In the genomic region with DNA sequence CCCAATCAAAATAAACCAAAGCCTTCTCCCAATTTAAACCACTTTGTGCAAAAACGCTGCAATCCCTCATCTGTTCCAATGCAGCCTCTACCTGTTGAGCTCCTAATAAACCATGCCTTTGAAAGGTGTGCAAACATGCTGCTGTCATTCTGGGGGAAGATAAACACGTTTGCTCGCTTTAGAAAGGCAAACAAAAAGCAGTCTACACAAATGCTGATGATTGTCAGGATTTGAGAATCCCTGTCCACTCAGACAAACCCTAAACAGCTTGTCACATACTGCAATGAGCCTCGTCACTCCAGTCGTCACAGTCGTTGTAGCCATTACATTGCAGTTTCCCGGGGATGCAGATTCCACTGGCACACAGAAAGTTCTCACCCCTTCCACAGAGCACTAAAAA, we compare ENCODE assay signal across 14 cellular contexts.
DNase-seq lines count a peak whose midpoint lies in the region; ATAC-seq, FAIRE-seq and TF ChIP-seq lines count a peak whose summit lies in the region.
"Had no signal": no experiment of that assay in that cellular context is flagged by ENCODE, and none has a peak within 500 bp of the region (broad histone marks: within the 10 kb centered on the region; RNA-seq: fewer than 3 reads in every experiment).

No MANE protein-coding gene starts in this region.

- H3K79me2 ChIP-seq in HepG2 (ENCODE audit: insufficient read depth, low read length): no peaks in the 10 kb centered on the region

- in situ Hi-C loops in HepG2 (cut with HindIII; ENCODE audit: extremely low pct_ligation_motif_present, low pct_unique_long_range_greater_than_20kb): no loop called here
- in situ Hi-C loops in transverse colon (cut with MboI; ENCODE audit: low pct_ligation_motif_present in 1 of 4, low pct_unique_long_range_greater_than_20kb in 1 of 4, low sequenced_read_pairs in 3 of 4): loop anchor here in 2 of 4 donors (10.0 to 25.0 kb wide), 3 partner anchors 145 to 252 kb away; partner anchors contain the start of gene CORIN (in 1 of the 2)

- POLR2A ChIA-PET in HepG2 (lab: Yijun Ruan, JAX) (no interaction called here), HEK293T (lab: Yijun Ruan, JAX) (no interaction called here)

- intact Hi-C loops in HepG2 (cut with micrococcal nuclease; ENCODE audit: unreplicated experiment): no loop called here
- intact Hi-C loops in right lobe of liver (cut with DNase I): no loop called here
- intact Hi-C loops in transverse colon (cut with DNase I; ENCODE audit: low total_unique reads): no loop called here

- FAIRE-seq in HepG2 (lab: Jason Lieb, UNC): no peak
- FAIRE-seq: A549, H1 had no signal

- no peak overlapping the region for H2AFZ ChIP-seq in HepG2 (ENCODE audit: low read length)

- DNase-seq in HepG2 (ENCODE audit: low spot score) (no peak), right lobe of liver (no peak), NCI-H1417 treated with DMSO at 0.1 percent for 48 hours (lab: John Stamatoyannopoulos, UW) (peak; percentile 45), NCI-H345 treated with DMSO at 0.1 percent for 48 hours (lab: John Stamatoyannopoulos, UW; ENCODE audit: unreplicated experiment) (peak; percentile 65), transverse colon (no peak), HEK293T (ENCODE audit: extremely low spot score) (no peak), amniotic stem cell (lab: John Stamatoyannopoulos, UW) (no peak), SIG-M5 treated with dmso at 0.1 percent for 504 hours (lab: John Stamatoyannopoulos, UW; ENCODE audit: unreplicated experiment) (no peak)
- DNase-seq: NCI-H1436 treated with DMSO at 0.1 percent for 48 hours, NCI-H2227 treated with DMSO at 0.1 percent for 48 hours, T-helper 1 cell had no signal

- WGBS in HepG2 (ENCODE audit: low lambda C conversion rate): 2% methylated on average over 7 of the region's 7 CpGs
- WGBS in right lobe of liver (ENCODE audit: insufficient coverage, low coverage, low lambda C conversion rate, missing lambda C conversion rate): 43% methylated on average over 7 of the region's 7 CpGs
- WGBS in transverse colon (ENCODE audit: low coverage in 1 of 2), 2 donors: 48% methylated on average over 7 of the region's 7 CpGs

- H3K9me3 ChIP-seq in HepG2 (ENCODE audit: low read length) (no peaks in the 10 kb centered on the region), right lobe of liver (no peaks in the 10 kb centered on the region), transverse colon (no peaks in the 10 kb centered on the region)
- H3K9me3 ChIP-seq: A549 had no signal

- no TSS peak for BruUV-seq in HepG2 (replicated peaks; lab: Mats Ljungman, UMichigan)

- H3K9ac ChIP-seq in HepG2 (ENCODE audit: insufficient read depth, low read depth, low read length): no peak overlapping the region

- H3K36me3 ChIP-seq in HepG2 (replicated peaks in 1 of 2; ENCODE audit: control insufficient read depth in 1 of 2, insufficient read depth in 2 of 2, low read length in 2 of 2) (no peaks in the 10 kb centered on the region), right lobe of liver (no peaks in the 10 kb centered on the region), transverse colon (no peaks in the 10 kb centered on the region)

- no peak overlapping the region for H3K27ac ChIP-seq in HepG2 (ENCODE audit: extremely low read length, insufficient read depth, low read length)
- no peak overlapping the region for H3K27ac ChIP-seq in right lobe of liver
- H3K27ac ChIP-seq in transverse colon: no peak overlapping the region
- H3K27ac ChIP-seq: A549, SK-N-MC had no signal

- CTCF ChIA-PET in HepG2 (lab: Yijun Ruan, JAX; ENCODE audit: low intra/inter-chr PET ratio, low total read pairs) (no interaction called here), HEK293T (lab: Yijun Ruan, JAX) (no interaction called here)

- no peak overlapping the region for H3K4me2 ChIP-seq in HepG2 (ENCODE audit: low read depth, low read length)
- H3K4me2 ChIP-seq: A549 had no signal

- no peak for TF ChIP-seq CTCF in HepG2 (CRISPR knock-in tag; IDR thresholded peaks at IDR 0.05)
- TF ChIP-seq CTCF in right lobe of liver (IDR thresholded peaks at IDR 0.05): no peak
- TF ChIP-seq CTCF in transverse colon (IDR thresholded peaks at IDR 0.05): no peak

- no peak for ATAC-seq in HepG2
- ATAC-seq in right lobe of liver: no peak
- ATAC-seq: A549 had no signal

- H3K4me1 ChIP-seq in HepG2 (ENCODE audit: insufficient read depth, low read length) (no peaks in the 10 kb centered on the region; the same call in 1 of the 2 replicates), right lobe of liver (no peaks in the 10 kb centered on the region), transverse colon (no peaks in the 10 kb centered on the region)
- H3K4me1 ChIP-seq: A549 had no signal

- H3K27me3 ChIP-seq in HepG2 (ENCODE audit: control insufficient read depth in 1 of 2, insufficient read depth in 2 of 2, low read length in 2 of 2): no peaks in the 10 kb centered on the region
- no peaks in the 10 kb centered on the region for H3K27me3 ChIP-seq in right lobe of liver
- peaks cover 6% of the 10 kb centered on the region for H3K27me3 ChIP-seq in transverse colon

- TF ChIP-seq EP300 in HepG2 (IDR thresholded peaks at IDR 0.05; ENCODE audit: low read depth in 2 of 2, low read length in 2 of 2) (no peak), HepG2 (CRISPR knock-in tag; IDR thresholded peaks at IDR 0.05; ENCODE audit: borderline replicate concordance) (no peak), transverse colon (IDR thresholded peaks at IDR 0.05; ENCODE audit: low read depth) (no peak)

- no peak for TF ChIP-seq POLR2A in HepG2 (IDR thresholded peaks at IDR 0.05; ENCODE audit: insufficient read depth in 1 of 2, low read depth in 2 of 2, low read length in 2 of 2)
- no peak for TF ChIP-seq POLR2A in right lobe of liver (IDR thresholded peaks at IDR 0.05)
- TF ChIP-seq POLR2A in transverse colon (IDR thresholded peaks at IDR 0.05): no peak

- H4K20me1 ChIP-seq in HepG2 (ENCODE audit: insufficient read depth, low read length): no peaks in the 10 kb centered on the region

- H3K4me3 ChIP-seq in HepG2 (replicated peaks in 1 of 3; ENCODE audit: insufficient read depth in 1 of 3, low read depth in 2 of 3, low read length in 3 of 3) (no peak overlapping the region), right lobe of liver (no peak overlapping the region), transverse colon (no peak overlapping the region)
- H3K4me3 ChIP-seq: A549, SK-N-MC had no signal

- TF ChIP-seq RAD21 in HepG2 (CRISPR knock-in tag; IDR thresholded peaks at IDR 0.05): no peak

TF ChIP-seq in HepG2, 621 proteins besides CTCF, POLR2A, EP300 and RAD21 (continues in another document):
- TF ChIP-seq CREB1 (IDR thresholded peaks at IDR 0.05) (peak; percentile 17; the same call in 1 of the 2 replicates), CREB1 (CRISPR knock-in tag; IDR thresholded peaks at IDR 0.05) (no peak)

TF ChIP-seq in HEK293T, 16 proteins besides CTCF, POLR2A, EP300 and RAD21:
- TF ChIP-seq LEF1 (IDR thresholded peaks at IDR 0.05; ENCODE audit: borderline replicate concordance): no peak
- TF ChIP-seq FOXM1 (IDR thresholded peaks at IDR 0.05; ENCODE audit: borderline replicate concordance): no peak
- TF ChIP-seq FOXA1 (IDR thresholded peaks at IDR 0.05): no peak
- no peak for TF ChIP-seq SUZ12 (IDR thresholded peaks at IDR 0.05)
- no peak for TF ChIP-seq SP1 (IDR thresholded peaks at IDR 0.05)

Comparison
In these comparisons a context has a peak if more than half of its experiments do, and no peak if none do; other contexts are left out.
1. DNase-seq: peak in NCI-H1417 treated with DMSO at 0.1 percent for 48 hours (single experiment) and NCI-H345 treated with DMSO at 0.1 percent for 48 hours (single experiment); none in HepG2 (single experiment), right lobe of liver (0 of 3), transverse colon (single experiment), HEK293T (single experiment), amniotic stem cell (single experiment) and SIG-M5 treated with dmso at 0.1 percent for 504 hours (single experiment).